In the genomic region with DNA sequence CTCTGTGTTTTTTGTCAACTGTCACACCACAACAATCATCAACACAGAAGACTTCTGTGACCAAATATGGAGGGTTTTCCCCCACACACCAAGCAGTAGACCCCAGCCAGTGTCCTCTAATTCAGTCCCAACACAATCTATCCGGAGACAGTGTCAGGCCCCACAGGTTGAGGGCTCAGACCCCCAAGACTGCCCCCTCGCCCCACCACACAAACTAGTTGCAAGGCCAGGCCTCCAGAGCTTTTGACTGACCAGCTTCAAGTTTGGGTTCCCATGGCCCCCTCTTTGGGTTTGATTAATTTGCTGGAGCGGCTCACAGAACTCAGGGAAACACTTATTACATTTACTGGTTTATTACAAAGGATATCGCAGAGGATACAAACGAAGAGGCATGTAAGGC, we compare ENCODE assay signal across 18 cellular contexts. TPM values are rescaled to one million over a fixed set of nuclear protein-coding genes. Genes with fewer than 3 reads are reported as not detected.
A peak's percentile ranks its signal among the peaks of the same experiment; 100 is the strongest.
DNase-seq lines count a peak whose midpoint lies in the region; ATAC-seq and TF ChIP-seq lines count a peak whose summit lies in the region.
"Had no signal": no experiment of that assay in that cellular context is flagged by ENCODE, and none has a peak within 500 bp of the region (broad histone marks: within the 10 kb centered on the region; RNA-seq: fewer than 3 reads in every experiment).

No MANE protein-coding gene starts in this region.

- H2AK5ac ChIP-seq in IMR-90 (ENCODE audit: low read depth, low read length): 0 out of 2 replicates have a peak overlapping the region, but pooled peaks have one; percentile 49
- no peak overlapping the region for H2AK5ac ChIP-seq in H9 (ENCODE audit: insufficient read length, low read length)

- H3K9me1 ChIP-seq in IMR-90 (ENCODE audit: insufficient read depth, low read length): peaks cover 17% of the 10 kb centered on the region

- no peaks in the 10 kb centered on the region for H3K23me2 ChIP-seq in H9 (ENCODE audit: insufficient read length, low read depth, low read length, poor library complexity, severe bottlenecking)

- H3K9me2 ChIP-seq in hepatocyte (replicated peaks; ENCODE audit: insufficient read depth): no peaks in the 10 kb centered on the region
- H3K9me2 ChIP-seq: SK-N-SH had no signal

- no peak overlapping the region; the same call in 1 of the 2 replicates for H3K27ac ChIP-seq in IMR-90 (ENCODE audit: insufficient read depth, low read length)
- H3K27ac ChIP-seq in hepatocyte: peak overlapping the region; percentile 82
- no peak overlapping the region for H3K27ac ChIP-seq in stomach
- no peak overlapping the region for H3K27ac ChIP-seq in H9 (ENCODE audit: insufficient read length, low read depth, low read length)
- H3K27ac ChIP-seq: C4-2B had no signal

- H3K23ac ChIP-seq in IMR-90 (ENCODE audit: low read depth, low read length) (no peak overlapping the region), H9 (ENCODE audit: insufficient read length, low read depth, low read length) (no peak overlapping the region)

- no peak overlapping the region for H2BK12ac ChIP-seq in H9 (ENCODE audit: insufficient read length, low read depth, low read length)

- no peak overlapping the region for H3T11ph ChIP-seq in H9 (ENCODE audit: low read length)

- H2BK5ac ChIP-seq in IMR-90 (ENCODE audit: low read depth, low read length, poor library complexity, severe bottlenecking): no peak overlapping the region
- H2BK5ac ChIP-seq in H9 (ENCODE audit: insufficient read length, low read length): no peak overlapping the region

- peaks cover 7 to 15% of the 10 kb centered on the region in 2 experiments for H3K4me1 Mint-ChIP-seq in H9

- H3K14ac ChIP-seq in IMR-90 (replicated peaks; ENCODE audit: low read depth, low read length) (no peak overlapping the region), H9 (ENCODE audit: insufficient read depth, low read length) (no peak overlapping the region)

- H2BK120ac ChIP-seq in IMR-90 (ENCODE audit: low read depth, low read length) (peak overlapping the region; percentile 86; the same call in 1 of the 2 replicates), H9 (ENCODE audit: low read depth, low read length, poor library complexity, severe bottlenecking) (no peak overlapping the region)

- no peak overlapping the region for H2AK9ac ChIP-seq in IMR-90 (replicated peaks; ENCODE audit: low read depth, low read length, poor library complexity)

- H2BK20ac ChIP-seq in IMR-90 (ENCODE audit: low read depth, low read length): no peak overlapping the region
- H2BK20ac ChIP-seq in H9 (ENCODE audit: low read depth, low read length, poor library complexity, severe bottlenecking): no peak overlapping the region

- in situ Hi-C loops in IMR-90 (cut with MboI; ENCODE audit: low sequenced_read_pairs): no loop called here

- H3K27me3 ChIP-seq in IMR-90 (ENCODE audit: control insufficient read depth, insufficient read depth, low read length) (no peaks in the 10 kb centered on the region), hepatocyte (no peaks in the 10 kb centered on the region), stomach (no peaks in the 10 kb centered on the region), H9 (ENCODE audit: insufficient read depth, low read length) (no peaks in the 10 kb centered on the region; the same call in 1 of the 2 replicates)
- H3K27me3 ChIP-seq: MG63 had no signal

- H3K9ac ChIP-seq in IMR-90 (ENCODE audit: low read depth, low read length) (no peak overlapping the region), H9 (ENCODE audit: extremely low read depth, insufficient read length, low read length) (no peak overlapping the region)

- TF ChIP-seq CTCF in IMR-90 (conservative IDR thresholded peaks at IDR 0.05; ENCODE audit: low read depth, low read length) (no peak), hepatocyte (IDR thresholded peaks at IDR 0.05; ENCODE audit: poor library complexity) (no peak), stomach (IDR thresholded peaks at IDR 0.05) (no peak), H9 (conservative IDR thresholded peaks at IDR 0.05) (no peak)

- H4K91ac ChIP-seq in IMR-90 (ENCODE audit: insufficient read depth, low read depth, low read length): no peak overlapping the region; the same call in 1 of the 2 replicates
- no peak overlapping the region for H4K91ac ChIP-seq in H9 (ENCODE audit: insufficient read length, low read depth, low read length)

- no peak overlapping the region for H3K4me3 Mint-ChIP-seq in H9
- H3K4me3 Mint-ChIP-seq: CD8-positive, alpha-beta memory T cell had no signal

- H4K8ac ChIP-seq in IMR-90 (ENCODE audit: low read depth in 2 of 2, low read length in 2 of 2) (no peak overlapping the region), H9 (replicated peaks; ENCODE audit: insufficient read length, low read depth, low read length) (no peak overlapping the region)

- BruUV-seq in IMR-90 (replicated peaks; lab: Mats Ljungman, UMichigan): no TSS peak

- TF ChIP-seq EP300 in stomach (IDR thresholded peaks at IDR 0.05): no peak

- H3K56ac ChIP-seq in IMR-90 (ENCODE audit: extremely low read depth, insufficient read depth, low read length) (no peak overlapping the region), H9 (ENCODE audit: insufficient read length, low read depth, low read length) (no peak overlapping the region)

- no peaks in the 10 kb centered on the region for H3K79me1 ChIP-seq in IMR-90 (ENCODE audit: low read depth in 1 of 2, low read length in 2 of 2)
- no peaks in the 10 kb centered on the region for H3K79me1 ChIP-seq in H9 (ENCODE audit: insufficient read depth, low read depth, low read length, poor library complexity, severe bottlenecking)

- H3K9me3 ChIP-seq in IMR-90 (ENCODE audit: control insufficient read depth, insufficient read depth, low read length): no peaks in the 10 kb centered on the region
- no peaks in the 10 kb centered on the region for H3K9me3 ChIP-seq in hepatocyte (ENCODE audit: low read depth)
- no peaks in the 10 kb centered on the region for H3K9me3 ChIP-seq in stomach
- H3K9me3 ChIP-seq in H9 (ENCODE audit: control insufficient read depth, low read depth, low read length): no peaks in the 10 kb centered on the region
- H3K9me3 ChIP-seq: MG63, SK-N-SH had no signal

- no peak overlapping the region for H3K4me3 ChIP-seq in IMR-90 (ENCODE audit: insufficient read depth, low read depth, low read length)
- H3K4me3 ChIP-seq in hepatocyte: no peak overlapping the region
- no peak overlapping the region for H3K4me3 ChIP-seq in stomach
- H3K4me3 ChIP-seq: MG63 had no signal

- no peaks in the 10 kb centered on the region; the same call in 1 of the 2 replicates for H3K27me3 Mint-ChIP-seq in H9 (ENCODE audit: low read depth)

- H4K20me1 ChIP-seq in IMR-90 (ENCODE audit: insufficient read depth, low read length) (no peaks in the 10 kb centered on the region), hepatocyte (ENCODE audit: insufficient read depth, poor library complexity, severe bottlenecking) (no peaks in the 10 kb centered on the region), H9 (ENCODE audit: control insufficient read depth, insufficient read depth, insufficient read length) (no peaks in the 10 kb centered on the region)

- peak overlapping the region; percentile 83; the same call in 1 of the 2 replicates for H3K18ac ChIP-seq in IMR-90 (ENCODE audit: low read depth, low read length)
- no peak overlapping the region for H3K18ac ChIP-seq in H9 (ENCODE audit: insufficient read length, low read depth, low read length)

- no peak for TF ChIP-seq RAD21 in IMR-90 (IDR thresholded peaks at IDR 0.05; ENCODE audit: low read length)

- TF ChIP-seq POLR2A in IMR-90 (IDR thresholded peaks at IDR 0.05; ENCODE audit: low read depth, low read length) (no peak), stomach (IDR thresholded peaks at IDR 0.05) (no peak)

- H3K4me2 ChIP-seq in IMR-90 (ENCODE audit: low read depth, low read length) (no peak overlapping the region), hepatocyte (no peak overlapping the region), H9 (ENCODE audit: insufficient read depth, insufficient read length, low read length) (no peak overlapping the region)

- peaks cover 16% of the 10 kb centered on the region for H3K4me1 ChIP-seq in IMR-90 (ENCODE audit: control insufficient read depth, insufficient read depth, low read length)
- peaks cover 28% of the 10 kb centered on the region for H3K4me1 ChIP-seq in hepatocyte (ENCODE audit: insufficient read depth)
- H3K4me1 ChIP-seq in stomach: peaks cover 6 to 18% (median 13%) of the 10 kb centered on the region in 4 donors
- no peaks in the 10 kb centered on the region for H3K4me1 ChIP-seq in H9 (ENCODE audit: insufficient read depth, low read length)

- DNase-seq in activated effector memory CD4-positive, alpha-beta T cell treated with anti-CD3 and anti-CD28 coated beads, Interleukin-2, amount 50 U/mL, for 16 hours: peak; percentile 25
- DNase-seq in activated effector memory CD4-positive, alpha-beta T cell treated with Interleukin-2 at 50 U/mL for 16 hours: no peak
- DNase-seq in IMR-90 (no peak), hepatocyte (ENCODE audit: low spot score) (no peak), stomach (peak; percentile 1), H9 (no peak), RPMI8226 (no peak)
- DNase-seq: CD8-positive, alpha-beta memory T cell; GDM1; Kasumi-1; NCI-H1417; NCI-H187; NCI-H446 treated with DMSO at 0.1 percent for 48 hours; NCI-H526 treated with DMSO at 0.1 percent for 48 hours; SIG-M5; SK-N-SH had no signal

- no peaks in the 10 kb centered on the region for H3K36me3 ChIP-seq in IMR-90 (ENCODE audit: control insufficient read depth, insufficient read depth, low read length)
- no peaks in the 10 kb centered on the region for H3K36me3 ChIP-seq in hepatocyte (replicated peaks; ENCODE audit: insufficient read depth, low read depth)
- no peaks in the 10 kb centered on the region for H3K36me3 ChIP-seq in stomach
- H3K36me3 ChIP-seq: MG63 had no signal

- 100% methylated on average over 1 of the region's 5 CpGs; no CpG with 5 or more reads in 1 of the 2 experiments for WGBS in IMR-90 (ENCODE audit: extremely low coverage in 2 of 2, insufficient read length in 1 of 2), 2 experiments
- WGBS in hepatocyte (ENCODE audit: low lambda C conversion rate, missing lambda C conversion rate): 97% methylated on average over 5 of the region's 5 CpGs
- WGBS in stomach, 5 donors: 71 to 95% (median 73%) methylated on average over 5 of the region's 5 CpGs
- WGBS in H9 (ENCODE audit: extremely low coverage, insufficient read length, low lambda C conversion rate): no CpG with 5 or more reads among the region's 5 CpGs

- H3K36me3 Mint-ChIP-seq in H9 (ENCODE audit: insufficient read depth in 1 of 3, low read depth in 3 of 3): no peaks in the 10 kb centered on the region
- H3K36me3 Mint-ChIP-seq: CD8-positive, alpha-beta memory T cell had no signal

- CTCF ChIA-PET in IMR-90 (lab: Yijun Ruan, JAX): no interaction called here

- H3K4ac ChIP-seq in IMR-90 (ENCODE audit: low read depth, low read length) (peak overlapping the region; percentile 79; the same call in 1 of the 2 replicates), H9 (ENCODE audit: low read depth, low read length) (no peak overlapping the region)

- H4K5ac ChIP-seq in IMR-90 (ENCODE audit: low read depth, low read length): no peak overlapping the region
- H4K5ac ChIP-seq in H9 (ENCODE audit: insufficient read length, low read depth, low read length): no peak overlapping the region

- H2AFZ ChIP-seq in IMR-90 (replicated peaks; ENCODE audit: low read length, poor library complexity) (no peak overlapping the region), hepatocyte (no peak overlapping the region), H9 (ENCODE audit: low read length) (no peak overlapping the region)

- no peaks in the 10 kb centered on the region for H3K9me3 Mint-ChIP-seq in H9
- H3K9me3 Mint-ChIP-seq: CD8-positive, alpha-beta memory T cell had no signal

- ATAC-seq in IMR-90 (ENCODE audit: low read depth): no peak

- H2BK15ac ChIP-seq in IMR-90 (ENCODE audit: low read depth, low read length) (peak overlapping the region; percentile 56; the same call in 2 of the 3 replicates), H9 (ENCODE audit: low read depth, low read length) (no peak overlapping the region)

- no peak overlapping the region for H3K27ac Mint-ChIP-seq in H9
- H3K27ac Mint-ChIP-seq: CD8-positive, alpha-beta memory T cell had no signal

- POLR2A ChIA-PET in IMR-90 (lab: Charles Lee; ENCODE audit: unreplicated experiment): no interaction called here

- intact Hi-C loops in IMR-90 (cut with micrococcal nuclease): no loop called here
- intact Hi-C loops in stomach (cut with DNase I; ENCODE audit: low total_unique reads): no loop called here

- no peaks in the 10 kb centered on the region for H3K79me2 ChIP-seq in hepatocyte
- H3K79me2 ChIP-seq in H9 (ENCODE audit: insufficient read depth, low read length): no peaks in the 10 kb centered on the region

- dilution Hi-C loops in IMR-90 (cut with HindIII; ENCODE audit: low sequenced_read_pairs, unreplicated experiment): no loop called here

RNA-seq across cellular contexts. Expression of gene NEK2, which starts 37.2 kb away (rescaled TPM):
- total RNA-seq in IMR-90 (2012; rRNA removed) (26.0 and 35.0 TPM in 2 replicates), hepatocyte (7.1 and 10.6 TPM in 2 replicates), stomach (1 to 10 TPM in 2 of 5 donors, not detected in 3; 4.9 to 6.1 TPM), H9 (2021) (16.7 and 17.6 TPM in 2 replicates)
- polyA plus RNA-seq in IMR-90 (2012; rRNA removed) (8.8 and 9.9 TPM in 2 replicates), hepatocyte (4.9 and 5.3 TPM in 2 replicates), stomach (1 to 10 TPM; 1.5 to 4.6 (median 2.2) TPM)
- 2.7 and 6.4 TPM in 2 replicates for polyA plus RNA-seq in IMR-90 (2012; cell fraction: cytosol; rRNA removed)
- 0.98 and 2.7 TPM in 2 replicates for polyA plus RNA-seq in IMR-90 (2012; cell fraction: nucleus; rRNA removed; ENCODE audit: low replicate concordance)

RNA-seq across cellular contexts. Expression of gene SLC30A1, which starts 59.3 kb away (rescaled TPM):
- total RNA-seq in IMR-90 (2012; rRNA removed) (8.4 and 17.8 TPM in 2 replicates), hepatocyte (84.7 and 87.2 TPM in 2 replicates), stomach (10 to 100 TPM in 3 of 5 donors, 1 to 10 TPM in 1, under 1 TPM in 1; 0.58 to 30.1 (median 18.5) TPM), H9 (2021) (17.1 and 17.3 TPM in 2 replicates)
- polyA plus RNA-seq in IMR-90 (2012; rRNA removed) (4.2 and 5.4 TPM in 2 replicates), hepatocyte (23.1 and 31.3 TPM in 2 replicates), stomach (1 to 10 TPM; 2.0 to 2.4 (median 2.1) TPM)
- polyA plus RNA-seq in IMR-90 (2012; cell fraction: cytosol; rRNA removed): 3.2 and 4.6 TPM in 2 replicates
- 3.9 and 4.3 TPM in 2 replicates for polyA plus RNA-seq in IMR-90 (2012; cell fraction: nucleus; rRNA removed; ENCODE audit: low replicate concordance)

Comparison
In these comparisons a context has a peak if more than half of its experiments do, and no peak if none do; other contexts are left out.
1. DNase-seq: peak in activated effector memory CD4-positive, alpha-beta T cell treated with anti-CD3 and anti-CD28 coated beads, Interleukin-2, amount 50 U/mL, for 16 hours (single experiment) and stomach (single experiment); none in activated effector memory CD4-positive, alpha-beta T cell treated with Interleukin-2 at 50 U/mL for 16 hours (single experiment), IMR-90 (single experiment), hepatocyte (single experiment), H9 (single experiment) and RPMI8226 (single experiment).